8 cellular contexts compared by ENCODE assay signal in the genomic region with DNA sequence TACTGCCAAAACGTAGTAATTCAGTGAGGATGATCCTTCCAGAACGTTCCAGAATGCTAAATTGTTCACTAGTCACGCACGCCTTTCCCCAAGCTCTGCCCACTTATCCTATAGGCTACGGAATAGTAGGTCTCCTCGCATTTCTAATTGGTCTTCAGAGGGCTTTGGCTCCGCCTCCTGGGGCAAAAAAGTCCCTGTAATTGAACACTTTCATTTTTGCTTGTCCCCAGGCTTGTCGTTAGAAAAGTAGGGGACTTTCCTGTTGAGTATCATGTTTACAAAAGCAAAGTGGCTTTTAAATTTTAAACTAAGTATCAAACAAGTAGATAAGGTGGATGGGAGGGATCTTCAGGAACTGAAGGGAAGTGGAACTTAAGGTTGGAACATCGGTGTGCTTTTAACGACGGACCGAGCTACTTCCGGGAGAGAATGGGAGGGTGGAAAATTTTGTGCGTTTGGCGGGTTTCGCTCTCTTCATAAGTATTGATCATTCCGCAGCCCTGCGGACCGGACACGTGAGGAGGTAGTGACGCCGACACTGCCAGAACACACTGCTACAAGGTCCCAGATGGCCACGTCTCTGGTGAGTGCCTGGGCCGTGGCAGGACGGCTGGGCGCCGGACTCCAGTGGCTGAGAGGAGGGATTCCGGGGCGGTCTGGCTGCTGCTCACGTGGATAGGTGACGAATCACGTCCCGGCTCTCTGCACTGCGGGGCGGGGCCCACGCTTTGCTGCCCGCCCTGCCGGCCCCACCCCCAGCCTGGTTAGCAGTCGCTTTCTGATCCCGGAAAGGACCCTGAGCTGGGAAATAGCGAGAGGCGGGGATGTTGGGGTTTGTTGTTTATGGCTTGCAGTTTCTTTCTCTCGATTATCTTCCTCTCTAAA. TPM values are rescaled to one million over a fixed set of nuclear protein-coding genes. Genes with fewer than 3 reads are reported as not detected.
A peak's percentile ranks its signal among the peaks of the same experiment; 100 is the strongest.
DNase-seq lines count a peak whose midpoint lies in the region; ATAC-seq and TF ChIP-seq lines count a peak whose summit lies in the region.

A gene (plus strand): TSS at position 406 of the 885 bp plus-strand sequence. CDS start 163 bp downstream, at position 569.

- H3K36me3 ChIP-seq in PC-9 (ENCODE audit: low read depth), result no peaks in the 10 kb centered on the region

- H3F3A ChIP-seq in PC-9 (ENCODE audit: insufficient read depth, low read depth), result peaks cover 13% of the 10 kb centered on the region; the same call in 1 of the 2 replicates

- peaks cover 14% of the 10 kb centered on the region for H3K4me1 ChIP-seq in PC-9 (replicated peaks; ENCODE audit: insufficient read depth)

- CTCF ChIA-PET in PC-9 (lab: Charles Lee), result interaction anchor here (0.7 kb wide), 1 partner anchor 354 kb away, joined by 3 read pairs; no protein-coding TSS in a partner anchor

- no peaks in the 10 kb centered on the region for H4K20me1 ChIP-seq in PC-9 (ENCODE audit: insufficient read depth)

- peak within 1 kb of the TSS; percentile 78 for H2AFZ ChIP-seq in PC-9

- peak within 1 kb of the TSS; percentile 97 for H3K27ac ChIP-seq in PC-9

- intact Hi-C loops in PC-9 (cut with micrococcal nuclease; ENCODE audit: unreplicated experiment), result loop anchor here (10.0 kb wide), 1 partner anchor 308 kb away; no protein-coding TSS in a partner anchor

- DNase-seq in DMS53 treated with DMSO at 0.1 percent for 48 hours (lab: John Stamatoyannopoulos, UW; ENCODE audit: unreplicated experiment), result peak; percentile 85
- peak; percentile 97 for DNase-seq in KBM-7
- DNase-seq in PC-9, result peak; percentile 87 to 93
- DNase-seq in activated T-cell treated with anti-CD3 and anti-CD28 coated beads, Interleukin-2, amount 50 U/mL, for 1 hour, result peak; percentile 82
- peak; percentile 56 for DNase-seq in epithelial cell of proximal tubule (ENCODE audit: low read depth)
- DNase-seq in mucosa of gallbladder (ENCODE audit: low spot score), result peak; percentile 90
- peak; percentile 74 for DNase-seq in stimulated activated CD8-positive, alpha-beta memory T cell treated with anti-CD3 and anti-CD28 coated beads, Interleukin-4, amount 100 ng/mL, for 24 hours (ENCODE audit: low read depth)

- 0 out of 2 replicates have a peak, but pooled peaks cover 5% of the 10 kb centered on the region for H3K79me2 ChIP-seq in PC-9 (ENCODE audit: low read depth)

- H3K27me3 ChIP-seq in PC-9 (ENCODE audit: insufficient read depth, low read depth), result no peaks in the 10 kb centered on the region

- H3K4me3 ChIP-seq in PC-9, result peak within 1 kb of the TSS; percentile 73
- H3K4me3 ChIP-seq in epithelial cell of proximal tubule (ENCODE audit: low read depth, low read length), result peak within 1 kb of the TSS; percentile 69

- TF ChIP-seq CTCF in PC-9 (conservative IDR thresholded peaks at IDR 0.05), result no peak
- no peak for TF ChIP-seq CTCF in epithelial cell of proximal tubule (conservative IDR thresholded peaks at IDR 0.05; ENCODE audit: low read depth, low read length)

- no peaks in the 10 kb centered on the region; the same call in 1 of the 2 replicates for H3K9me2 ChIP-seq in PC-9 (ENCODE audit: insufficient read depth)

- BruUV-seq in PC-9 (replicated peaks; lab: Mats Ljungman, UMichigan), result TSS peak; percentile 93

- peak within 1 kb of the TSS; percentile 88 for H3K4me2 ChIP-seq in PC-9

- no peaks in the 10 kb centered on the region for H3K9me3 ChIP-seq in PC-9 (ENCODE audit: insufficient read depth, low read depth)

- ATAC-seq in GM21723 (IDR thresholded peaks at IDR 0.05; ENCODE audit: unreplicated experiment), result peak; percentile 97

- POLR2A ChIA-PET in PC-9 (lab: Charles Lee; ENCODE audit: unreplicated experiment), result interaction anchor here (0.6 to 1.1 kb wide), 4 partner anchors 196 to 799 kb away, joined by 3 to 17 read pairs (median 10); no protein-coding TSS in a partner anchor

- in situ Hi-C loops in KBM-7 (cut with MboI; ENCODE audit: low pct_unique_long_range_greater_than_20kb, low sequenced_read_pairs), result no loop called here

RNA-seq across cellular contexts. Expression of the gene that starts here (rescaled TPM):
- total RNA-seq in PC-9 (2021) (12.1 and 20.0 TPM in 2 replicates), epithelial cell of proximal tubule (2.8 and 9.0 TPM in 2 replicates), mucosa of gallbladder (4.9 TPM)

Comparison
In these comparisons a context has a peak if more than half of its experiments do, and no peak if none do; other contexts are left out.
1. Peak in every context shown above with its lines: DNase-seq, ATAC-seq, H3K4me3 ChIP-seq and H3K27ac ChIP-seq.